In genomic region chr10:29381230-29381563, GRCh38 we compare ENCODE assay signal across 1 cellular context.
TF ChIP-seq lines count a peak whose summit lies in the region.

No MANE protein-coding gene starts in this region.

TF ChIP-seq in GM23338, 12 proteins besides CTCF, POLR2A, EP300 and RAD21:
- TF ChIP-seq ZNF462 (CRISPR knock-in tag; IDR thresholded peaks at IDR 0.05) (no peak), JUNB (IDR thresholded peaks at IDR 0.05; ENCODE audit: unreplicated experiment) (no peak), REST (IDR thresholded peaks at IDR 0.05; ENCODE audit: unreplicated experiment) (no peak), POLR2AphosphoS5 (IDR thresholded peaks at IDR 0.05; ENCODE audit: low read depth) (no peak), EZH2 (IDR thresholded peaks at IDR 0.05; ENCODE audit: low read depth, unreplicated experiment) (no peak), CREB1 (CRISPR knock-in tag; IDR thresholded peaks at IDR 0.05; ENCODE audit: low read depth) (no peak), NANOG (IDR thresholded peaks at IDR 0.05; ENCODE audit: borderline replicate concordance) (no peak)
